21 cellular contexts compared by ENCODE assay signal in the genomic region with DNA sequence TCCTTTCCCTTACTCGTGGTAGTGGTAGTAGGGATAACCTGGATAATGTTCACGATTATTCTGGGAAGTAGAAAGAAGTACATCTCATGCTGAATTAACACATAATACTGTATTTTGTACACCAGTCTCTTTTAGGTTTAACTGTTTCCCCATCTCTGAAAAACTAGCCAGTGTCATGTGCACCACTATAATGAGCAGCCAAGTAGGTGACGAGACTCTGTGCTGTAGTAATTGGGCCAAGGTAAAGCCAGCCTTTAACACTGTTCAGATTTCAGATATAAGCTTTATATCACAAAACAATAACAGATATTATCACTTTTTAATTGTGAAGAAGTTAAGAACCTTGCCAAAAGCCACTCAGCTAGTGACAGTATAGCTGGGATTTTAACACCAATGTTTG.
"Had no signal": no experiment of that assay in that cellular context is flagged by ENCODE, and none has a peak within 500 bp of the region (broad histone marks: within the 10 kb centered on the region; RNA-seq: fewer than 3 reads in every experiment).

No MANE protein-coding gene starts in this region.

- H3K36me3 ChIP-seq: colonic mucosa, esophagus muscularis mucosa, esophagus squamous epithelium, gastroesophageal sphincter, heart left ventricle had no signal

- H3K27ac ChIP-seq: colonic mucosa, coronary artery, epithelial cell of prostate, esophagus muscularis mucosa, esophagus squamous epithelium, foreskin keratinocyte, gastroesophageal sphincter, heart left ventricle had no signal

- H3K9me3 ChIP-seq: colonic mucosa, esophagus muscularis mucosa, esophagus squamous epithelium, gastroesophageal sphincter, heart left ventricle had no signal

- H3K4me3 ChIP-seq: colonic mucosa, coronary artery, dorsolateral prefrontal cortex, esophagus muscularis mucosa, esophagus squamous epithelium, gastroesophageal sphincter, heart left ventricle had no signal

- DNase-seq: colonic mucosa; cortex of kidney; dermis blood vessel endothelial cell; dorsolateral prefrontal cortex; effector CD4-positive, alpha-beta T cell; effector CD8-positive, alpha-beta T cell; effector memory CD4-positive, alpha-beta T cell; effector memory CD8-positive, alpha-beta T cell; endodermal cell; erythroblast; esophagus squamous epithelium; foreskin fibroblast; foreskin keratinocyte; foreskin melanocyte; glutamatergic neuron; head of caudate nucleus; heart left ventricle had no signal

- H3K27me3 ChIP-seq: colonic mucosa, dorsolateral prefrontal cortex, esophagus muscularis mucosa, esophagus squamous epithelium, foreskin keratinocyte, gastroesophageal sphincter, heart left ventricle had no signal

- H3K4me1 ChIP-seq: colonic mucosa, esophagus squamous epithelium, foreskin keratinocyte had no signal

- ATAC-seq: effector memory CD8-positive, alpha-beta T cell; foreskin keratinocyte; gastroesophageal sphincter had no signal
